In genomic region chr7:159195926-159196325, GRCh38 we compare ENCODE assay signal across 21 cellular contexts. TPM values are rescaled to one million over a fixed set of nuclear protein-coding genes. Genes with fewer than 3 reads are reported as not detected.
DNase-seq lines count a peak whose midpoint lies in the region; ATAC-seq and TF ChIP-seq lines count a peak whose summit lies in the region.
"Had no signal": no experiment of that assay in that cellular context is flagged by ENCODE, and none has a peak within 500 bp of the region (broad histone marks: within the 10 kb centered on the region; RNA-seq: fewer than 3 reads in every experiment).

No MANE protein-coding gene starts in this region.

- no peaks in the 10 kb centered on the region for H4K20me1 ChIP-seq in BLaER1 treated with 17β-estradiol and CSF1 and Interleukin-3, amounts not matched to agents 10 nM and 100 nM

- no peak for TF ChIP-seq EP300 in esophagus muscularis mucosa (IDR thresholded peaks at IDR 0.05)

- no peaks in the 10 kb centered on the region for H3K9me3 ChIP-seq in BLaER1 treated with 17β-estradiol and CSF1 and Interleukin-3, amounts not matched to agents 10 nM and 100 nM (replicated peaks in 1 of 11)
- H3K9me3 ChIP-seq in esophagus muscularis mucosa, result no peaks in the 10 kb centered on the region

- peaks cover 0 to 9% (median 0%) of the 10 kb centered on the region in 11 experiments; a peak in 3 of 22 replicates for H3K27me3 ChIP-seq in BLaER1 treated with 17β-estradiol and CSF1 and Interleukin-3, amounts not matched to agents 10 nM and 100 nM
- peaks cover 0 to 16% (median 0%) of the 10 kb centered on the region in 4 donors for H3K27me3 ChIP-seq in esophagus muscularis mucosa

- peak overlapping the region; percentile 70 to 88 (median 80) for H3K4me2 ChIP-seq in BLaER1 treated with 17β-estradiol and CSF1 and Interleukin-3, amounts not matched to agents 10 nM and 100 nM

- H3K4me3 ChIP-seq in BLaER1 treated with 17β-estradiol and CSF1 and Interleukin-3, amounts not matched to agents 10 nM and 100 nM, result no peak overlapping the region; a peak in 1 of 20 replicates
- H3K4me3 ChIP-seq in esophagus muscularis mucosa, result no peak overlapping the region
- H3K4me3 ChIP-seq: coronary artery had no signal

- peak overlapping the region in 9 of 11 experiments; percentile 39 to 69 (median 54); a peak in 17 of 22 replicates for H3K27ac ChIP-seq in BLaER1 treated with 17β-estradiol and CSF1 and Interleukin-3, amounts not matched to agents 10 nM and 100 nM
- no peak overlapping the region for H3K27ac ChIP-seq in esophagus muscularis mucosa (replicated peaks in 1 of 4)
- H3K27ac ChIP-seq: coronary artery had no signal

- peak overlapping the region in 3 of 11 experiments; percentile 16 to 38 (median 34); a peak in 4 of 22 replicates for H3K9ac ChIP-seq in BLaER1 treated with 17β-estradiol and CSF1 and Interleukin-3, amounts not matched to agents 10 nM and 100 nM

- H3K36me3 ChIP-seq in BLaER1 treated with 17β-estradiol and CSF1 and Interleukin-3, amounts not matched to agents 10 nM and 100 nM, result no peaks in the 10 kb centered on the region
- no peaks in the 10 kb centered on the region for H3K36me3 ChIP-seq in esophagus muscularis mucosa

- TF ChIP-seq POLR2A in esophagus muscularis mucosa (IDR thresholded peaks at IDR 0.05; ENCODE audit: low read depth), result no peak

- peak; percentile 53 for DNase-seq in RPMI8226
- DNase-seq in esophagus muscularis mucosa (ENCODE audit: extremely low spot score), result peak; percentile 53
- DNase-seq in NCI-H446 treated with DMSO at 0.1 percent for 48 hours (lab: John Stamatoyannopoulos, UW), result no peak
- no peak for DNase-seq in activated T-cell treated with anti-CD3 and anti-CD28 coated beads, Interleukin-2, amount 50 U/mL, for 48 hours
- DNase-seq: activated T-cell treated with anti-CD3 and anti-CD28 coated beads, Interleukin-2, amount 50 U/mL, for 4 hours; aorta; C1 segment of cervical spinal cord; H7; hypothalamus; Kasumi-1; NCI-H2107; NCI-H748 treated with DMSO at 0.1 percent for 48 hours; retina; stimulated activated CD4-positive, alpha-beta T cell treated with anti-CD3 and anti-CD28 coated beads, Interleukin-2, amount 100 ng/mL, for 24 hours had no signal

- intact Hi-C loops in esophagus muscularis mucosa (cut with DNase I), result no loop called here

- ATAC-seq in GM18498 (IDR thresholded peaks at IDR 0.05; ENCODE audit: unreplicated experiment), result peak; percentile 44
- ATAC-seq in HG03196 (IDR thresholded peaks at IDR 0.05; ENCODE audit: unreplicated experiment), result no peak
- no peak for ATAC-seq in esophagus mucosa
- ATAC-seq: left lobe of liver, Right ventricle myocardium inferior had no signal

- no peak for TF ChIP-seq CTCF in esophagus muscularis mucosa (IDR thresholded peaks at IDR 0.05)

- peaks cover 48 to 97% (median 83%) of the 10 kb centered on the region in 10 experiments for H3K4me1 ChIP-seq in BLaER1 treated with 17β-estradiol and CSF1 and Interleukin-3, amounts not matched to agents 10 nM and 100 nM
- H3K4me1 ChIP-seq in esophagus muscularis mucosa, result peaks cover 0 to 10% (median 5%) of the 10 kb centered on the region in 4 donors

- WGBS in esophagus muscularis mucosa, result 58% methylated on average over 5 of the region's 5 CpGs

RNA-seq across cellular contexts. Expression of gene VIPR2, which starts 51.3 kb away (rescaled TPM):
- total RNA-seq in esophagus muscularis mucosa (10 to 100 TPM in 2 of 4 donors, 1 to 10 TPM in 2; 9.3 to 16.6 (median 12.1) TPM), esophagus mucosa (0.04 TPM)

Comparison
In these comparisons a context has a peak if more than half of its experiments do, and no peak if none do; other contexts are left out.
1. H3K27ac ChIP-seq: peak in BLaER1 treated with 17β-estradiol and CSF1 and Interleukin-3, amounts not matched to agents 10 nM and 100 nM (9 of 11); none in esophagus muscularis mucosa (0 of 4).
2. DNase-seq: peak in RPMI8226 (single experiment) and esophagus muscularis mucosa (single experiment); none in NCI-H446 treated with DMSO at 0.1 percent for 48 hours (single experiment) and activated T-cell treated with anti-CD3 and anti-CD28 coated beads, Interleukin-2, amount 50 U/mL, for 48 hours (0 of 2).